8 cellular contexts compared by ENCODE assay signal in the genomic region with DNA sequence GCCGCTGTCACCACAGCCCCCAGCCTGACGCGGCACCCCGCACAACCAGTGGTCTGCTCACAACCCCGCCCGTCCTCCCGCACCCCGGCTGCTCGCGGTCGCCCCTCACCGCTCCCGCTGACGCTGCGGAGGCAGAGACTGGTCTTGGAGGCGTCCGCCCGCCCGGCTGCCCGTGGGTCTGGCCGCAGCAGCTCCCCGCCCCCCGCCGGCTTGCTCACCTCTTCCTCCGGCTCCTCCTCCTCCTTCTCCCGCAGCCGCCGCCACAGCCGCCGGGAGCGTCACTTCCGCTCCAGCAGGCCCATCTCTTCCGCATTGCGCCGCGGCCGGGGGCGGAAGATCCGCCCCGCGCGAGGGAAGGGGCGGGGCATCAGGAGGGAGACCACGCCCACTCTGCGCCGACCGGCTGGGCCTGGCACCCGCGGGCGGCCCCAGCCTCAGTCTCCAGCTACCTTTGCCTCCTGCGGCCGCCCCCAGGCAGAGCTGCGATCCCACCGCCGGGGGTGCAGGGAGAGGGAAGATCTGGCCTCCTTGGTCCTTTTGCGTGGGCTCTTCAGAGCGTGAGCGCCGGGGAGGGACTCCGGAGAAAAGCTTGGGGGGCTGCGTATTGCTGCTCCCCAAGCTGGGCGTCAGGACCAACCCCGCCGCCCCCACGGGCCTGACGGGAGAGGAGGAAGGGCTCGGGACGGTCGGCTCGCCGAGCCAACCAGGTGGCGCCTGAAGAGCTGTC. TPM values are rescaled to one million over a fixed set of nuclear protein-coding genes. Genes with fewer than 3 reads are reported as not detected.
DNase-seq lines count a peak whose midpoint lies in the region; ATAC-seq and TF ChIP-seq lines count a peak whose summit lies in the region.

A gene with protein sequence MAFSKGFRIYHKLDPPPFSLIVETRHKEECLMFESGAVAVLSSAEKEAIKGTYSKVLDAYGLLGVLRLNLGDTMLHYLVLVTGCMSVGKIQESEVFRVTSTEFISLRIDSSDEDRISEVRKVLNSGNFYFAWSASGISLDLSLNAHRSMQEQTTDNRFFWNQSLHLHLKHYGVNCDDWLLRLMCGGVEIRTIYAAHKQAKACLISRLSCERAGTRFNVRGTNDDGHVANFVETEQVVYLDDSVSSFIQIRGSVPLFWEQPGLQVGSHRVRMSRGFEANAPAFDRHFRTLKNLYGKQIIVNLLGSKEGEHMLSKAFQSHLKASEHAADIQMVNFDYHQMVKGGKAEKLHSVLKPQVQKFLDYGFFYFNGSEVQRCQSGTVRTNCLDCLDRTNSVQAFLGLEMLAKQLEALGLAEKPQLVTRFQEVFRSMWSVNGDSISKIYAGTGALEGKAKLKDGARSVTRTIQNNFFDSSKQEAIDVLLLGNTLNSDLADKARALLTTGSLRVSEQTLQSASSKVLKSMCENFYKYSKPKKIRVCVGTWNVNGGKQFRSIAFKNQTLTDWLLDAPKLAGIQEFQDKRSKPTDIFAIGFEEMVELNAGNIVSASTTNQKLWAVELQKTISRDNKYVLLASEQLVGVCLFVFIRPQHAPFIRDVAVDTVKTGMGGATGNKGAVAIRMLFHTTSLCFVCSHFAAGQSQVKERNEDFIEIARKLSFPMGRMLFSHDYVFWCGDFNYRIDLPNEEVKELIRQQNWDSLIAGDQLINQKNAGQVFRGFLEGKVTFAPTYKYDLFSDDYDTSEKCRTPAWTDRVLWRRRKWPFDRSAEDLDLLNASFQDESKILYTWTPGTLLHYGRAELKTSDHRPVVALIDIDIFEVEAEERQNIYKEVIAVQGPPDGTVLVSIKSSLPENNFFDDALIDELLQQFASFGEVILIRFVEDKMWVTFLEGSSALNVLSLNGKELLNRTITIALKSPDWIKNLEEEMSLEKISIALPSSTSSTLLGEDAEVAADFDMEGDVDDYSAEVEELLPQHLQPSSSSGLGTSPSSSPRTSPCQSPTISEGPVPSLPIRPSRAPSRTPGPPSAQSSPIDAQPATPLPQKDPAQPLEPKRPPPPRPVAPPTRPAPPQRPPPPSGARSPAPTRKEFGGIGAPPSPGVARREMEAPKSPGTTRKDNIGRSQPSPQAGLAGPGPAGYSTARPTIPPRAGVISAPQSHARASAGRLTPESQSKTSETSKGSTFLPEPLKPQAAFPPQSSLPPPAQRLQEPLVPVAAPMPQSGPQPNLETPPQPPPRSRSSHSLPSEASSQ (N-terminal part only) (minus strand): TSS at position 286 of the 727 bp plus-strand sequence. CDS start 1,118 bp downstream, outside the sequence.

- H3K27ac ChIP-seq in SK-N-SH (ENCODE audit: low read depth in 2 of 2, low read length in 1 of 2) = peak within 1 kb of the TSS; percentile 81 to 91
- peak within 1 kb of the TSS; percentile 82 for H3K27ac ChIP-seq in suprapubic skin

- 3% methylated on average over 20 of the region's 72 CpGs for WGBS in SK-N-SH (ENCODE audit: low lambda C conversion rate)
- 0% methylated on average over 25 of the region's 72 CpGs for WGBS in suprapubic skin

- no peaks in the 10 kb centered on the region for H4K20me1 ChIP-seq in SK-N-SH (ENCODE audit: insufficient read depth)

- H3K4me3 ChIP-seq in SK-N-SH (ENCODE audit: low read depth in 2 of 2, low read length in 1 of 2) = peak within 1 kb of the TSS; percentile 83 to 94
- H3K4me3 ChIP-seq in suprapubic skin = peak within 1 kb of the TSS; percentile 69

- peaks cover 6 to 14% of the 10 kb centered on the region in 2 experiments for H3K36me3 ChIP-seq in SK-N-SH (replicated peaks in 1 of 2; ENCODE audit: control insufficient read depth in 1 of 2, insufficient read depth in 2 of 2, low read length in 1 of 2)
- no peaks in the 10 kb centered on the region for H3K36me3 ChIP-seq in suprapubic skin

- H3K27me3 ChIP-seq in SK-N-SH (ENCODE audit: insufficient read depth) = no peaks in the 10 kb centered on the region
- H3K27me3 ChIP-seq in suprapubic skin = no peaks in the 10 kb centered on the region

- TF ChIP-seq RAD21 in SK-N-SH (IDR thresholded peaks at IDR 0.05; ENCODE audit: low read length) = no peak

- peak in 1 of 2 donors; percentile 61 for TF ChIP-seq POLR2A in suprapubic skin (IDR thresholded peaks at IDR 0.05)

- CTCF ChIA-PET in GM10248 (lab: Yijun Ruan, JAX) = interaction anchor here (0.9 to 1.9 kb wide), 5 partner anchors 11 to 44 kb away, joined by 3 to 10 read pairs (median 3); a partner anchor contains a TSS
- CTCF ChIA-PET in SK-N-SH (lab: Yijun Ruan, JAX) = interaction anchor here (0.6 to 1.9 kb wide), 8 partner anchors 10 to 116 kb away, joined by 3 to 8 read pairs (median 4); a partner anchor contains a TSS

- DNase-seq in GM10248 (ENCODE audit: extremely low spot score) (peak; percentile 98), NCI-H1092 (lab: John Stamatoyannopoulos, UW) (peak; percentile 86), SK-N-SH (peak; percentile 97), germinal center (ENCODE audit: low spot score) (peak; percentile 95), occipital lobe (lab: John Stamatoyannopoulos, UW) (peak; percentile 94), suprapubic skin (ENCODE audit: low spot score in 2 of 2) (peak; percentile 96)
- DNase-seq in activated naive CD4-positive, alpha-beta T cell treated with anti-CD3 and anti-CD28 coated beads, Interleukin-2, amount 50 U/mL, for 16 hours = peak; percentile 92

- peak within 1 kb of the TSS; percentile 86 for H3K4me2 ChIP-seq in SK-N-SH

- H3K9me2 ChIP-seq in SK-N-SH = no peaks in the 10 kb centered on the region

- H3K79me2 ChIP-seq in SK-N-SH (ENCODE audit: insufficient read depth) = peaks cover 17% of the 10 kb centered on the region

- H3F3A ChIP-seq in SK-N-SH (replicated peaks; ENCODE audit: insufficient read depth) = no peaks in the 10 kb centered on the region

- TF ChIP-seq CTCF in GM10248 (IDR thresholded peaks at IDR 0.05; ENCODE audit: control extremely low read depth, extremely low read depth, low read depth, missing control alignments) (no peak), SK-N-SH (IDR thresholded peaks at IDR 0.05) (no peak), suprapubic skin (IDR thresholded peaks at IDR 0.05) (no peak)

- peak within 1 kb of the TSS; percentile 95 for H2AFZ ChIP-seq in SK-N-SH (ENCODE audit: low read depth)

- TF ChIP-seq EP300 in SK-N-SH (IDR thresholded peaks at IDR 0.05; ENCODE audit: borderline replicate concordance in 1 of 2, low read depth in 1 of 2, low read length in 1 of 2) = no peak
- TF ChIP-seq EP300 in suprapubic skin (IDR thresholded peaks at IDR 0.05) = no peak

- H3K4me1 ChIP-seq in SK-N-SH (ENCODE audit: control insufficient read depth in 1 of 2, insufficient read depth in 2 of 2, low read depth in 1 of 2, low read length in 1 of 2) = peaks cover 0 to 14% of the 10 kb centered on the region in 2 experiments; a peak in 2 of 4 replicates
- H3K4me1 ChIP-seq in suprapubic skin = peaks cover 7% of the 10 kb centered on the region

- no peaks in the 10 kb centered on the region for H3K9me3 ChIP-seq in SK-N-SH
- H3K9me3 ChIP-seq in suprapubic skin = no peaks in the 10 kb centered on the region

- H3K9ac ChIP-seq in SK-N-SH = peak within 1 kb of the TSS; percentile 68

- peak; percentile 95 for ATAC-seq in HG02610 (IDR thresholded peaks at IDR 0.05; ENCODE audit: unreplicated experiment)

- POLR2A ChIA-PET in GM10248 (lab: Yijun Ruan, JAX) (interaction anchor here (0.5 to 1.5 kb wide), 4 partner anchors 16 to 538 kb away, joined by 3 to 9 read pairs (median 6); a partner anchor contains a TSS), SK-N-SH (lab: Yijun Ruan, JAX) (interaction anchor here (0.6 to 1.5 kb wide), 6 partner anchors 11 to 764 kb away, joined by 3 to 11 read pairs (median 4); a partner anchor contains a TSS)

TF ChIP-seq in SK-N-SH, 30 proteins besides CTCF, POLR2A, EP300 and RAD21 (continues in another document):
- TF ChIP-seq MXI1 (IDR thresholded peaks at IDR 0.05; ENCODE audit: low read depth, low read length) (peak; percentile 55), NRF1 (IDR thresholded peaks at IDR 0.05; ENCODE audit: low read depth, low read length) (no peak), RFX5 (IDR thresholded peaks at IDR 0.05; ENCODE audit: low read length) (no peak), TCF12 (IDR thresholded peaks at IDR 0.05) (no peak; the same call in 1 of the 2 replicates), YY1 (IDR thresholded peaks at IDR 0.05; ENCODE audit: low read depth) (peak; percentile 13; the same call in 1 of the 2 replicates), TEAD4 (IDR thresholded peaks at IDR 0.05; ENCODE audit: borderline replicate concordance, insufficient read depth) (peak; percentile 30; the same call in 1 of the 2 replicates), RXRA (IDR thresholded peaks at IDR 0.05; ENCODE audit: borderline replicate concordance, low read depth) (no peak), GABPA (IDR thresholded peaks at IDR 0.05; ENCODE audit: low read depth) (peak; percentile 91), SIN3A (IDR thresholded peaks at IDR 0.05; ENCODE audit: borderline replicate concordance, low read depth, low read length) (peak; percentile 96), RCOR1 (IDR thresholded peaks at IDR 0.05; ENCODE audit: low read length) (no peak), POLR2AphosphoS5 (IDR thresholded peaks at IDR 0.05; ENCODE audit: low read depth, low read length) (peak; percentile 80), CHD2 (IDR thresholded peaks at IDR 0.05; ENCODE audit: low read length, partially characterized antibody) (peak; percentile 75), FOSL2 (IDR thresholded peaks at IDR 0.05; ENCODE audit: borderline replicate concordance, low read depth) (no peak), GATA2 (CRISPR knock-in tag; IDR thresholded peaks at IDR 0.05) (no peak), SMC3 (IDR thresholded peaks at IDR 0.05; ENCODE audit: low read depth, low read length) (no peak)
- TF ChIP-seq, protein P1, sequence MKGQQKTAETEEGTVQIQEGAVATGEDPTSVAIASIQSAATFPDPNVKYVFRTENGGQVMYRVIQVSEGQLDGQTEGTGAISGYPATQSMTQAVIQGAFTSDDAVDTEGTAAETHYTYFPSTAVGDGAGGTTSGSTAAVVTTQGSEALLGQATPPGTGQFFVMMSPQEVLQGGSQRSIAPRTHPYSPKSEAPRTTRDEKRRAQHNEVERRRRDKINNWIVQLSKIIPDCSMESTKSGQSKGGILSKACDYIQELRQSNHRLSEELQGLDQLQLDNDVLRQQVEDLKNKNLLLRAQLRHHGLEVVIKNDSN (IDR thresholded peaks at IDR 0.05; ENCODE audit: borderline replicate concordance, low read depth) = no peak
- TF ChIP-seq, protein P2, sequence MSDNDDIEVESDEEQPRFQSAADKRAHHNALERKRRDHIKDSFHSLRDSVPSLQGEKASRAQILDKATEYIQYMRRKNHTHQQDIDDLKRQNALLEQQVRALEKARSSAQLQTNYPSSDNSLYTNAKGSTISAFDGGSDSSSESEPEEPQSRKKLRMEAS (IDR thresholded peaks at IDR 0.05; ENCODE audit: low read depth) = peak; percentile 50

RNA-seq across cellular contexts. Expression of the gene that starts here (rescaled TPM):
- 3.3 TPM in 2 replicates for polyA plus RNA-seq in SK-N-SH (2012; rRNA removed)
- polyA plus RNA-seq in SK-N-SH (2012; cell fraction: cytosol; rRNA removed) = 4.5 and 4.7 TPM in 2 replicates
- polyA plus RNA-seq in SK-N-SH (2012; cell fraction: nucleus; rRNA removed) = 8.8 and 11.7 TPM in 2 replicates
- total RNA-seq in occipital lobe (24.0 TPM), suprapubic skin (10 to 100 TPM in 1 of 4 donors, 1 to 10 TPM in 3; 4.3 to 20.3 (median 9.6) TPM)

Comparison
In these comparisons a context has a peak if more than half of its experiments do, and no peak if none do; other contexts are left out.
1. Peak in every context shown above with its lines: DNase-seq, ATAC-seq, H3K4me3 ChIP-seq and H3K27ac ChIP-seq.